ENCODE assay signal across 12 cellular contexts in genomic region chr1:41740630-41741239, GRCh38.
DNase-seq lines count a peak whose midpoint lies in the region; ATAC-seq, FAIRE-seq and TF ChIP-seq lines count a peak whose summit lies in the region.
"Had no signal": no experiment of that assay in that cellular context is flagged by ENCODE, and none has a peak within 500 bp of the region (broad histone marks: within the 10 kb centered on the region; RNA-seq: fewer than 3 reads in every experiment).

No MANE protein-coding gene starts in this region.

- no peak for ATAC-seq in GM18861 (IDR thresholded peaks at IDR 0.05; ENCODE audit: unreplicated experiment)

- DNase-seq in stimulated activated CD4-positive, alpha-beta T cell treated with anti-CD3 and anti-CD28 coated beads, Interleukin-1b, Interleukin-23, amount 100 ng/mL, for 48 hours = peak; percentile 46
- DNase-seq in stimulated activated CD4-positive, alpha-beta T cell treated with anti-CD3 and anti-CD28 coated beads, Interleukin-2, amount 100 ng/mL, for 24 hours = no peak
- DNase-seq in RPMI7951 (ENCODE audit: low read depth) (peak; percentile 9), epithelial cell of esophagus (ENCODE audit: low read depth) (peak; percentile 40), urothelium cell line (ENCODE audit: low spot score) (no peak), HK-2 (ENCODE audit: unreplicated experiment) (no peak), NCI-H2029 (lab: John Stamatoyannopoulos, UW) (no peak)
- DNase-seq: GM23248, NCI-H146, testis had no signal

- peak; percentile 71 for FAIRE-seq in urothelium cell line (lab: Jason Lieb, UNC)

- H3K4me3 ChIP-seq in epithelial cell of esophagus (ENCODE audit: low read length) = no peak overlapping the region
- H3K4me3 ChIP-seq: GM23248, SJSA1, testis had no signal

- no peak for TF ChIP-seq CTCF in epithelial cell of esophagus (IDR thresholded peaks at IDR 0.05; ENCODE audit: insufficient read depth, low read depth, low read length, missing control alignments)

Comparison
In these comparisons a context has a peak if more than half of its experiments do, and no peak if none do; other contexts are left out.
1. DNase-seq: peak in stimulated activated CD4-positive, alpha-beta T cell treated with anti-CD3 and anti-CD28 coated beads, Interleukin-1b, Interleukin-23, amount 100 ng/mL, for 48 hours (single experiment), RPMI7951 (single experiment) and epithelial cell of esophagus (single experiment); none in stimulated activated CD4-positive, alpha-beta T cell treated with anti-CD3 and anti-CD28 coated beads, Interleukin-2, amount 100 ng/mL, for 24 hours (0 of 2), urothelium cell line (single experiment), HK-2 (single experiment) and NCI-H2029 (single experiment).